ENCODE assay signal across 9 cellular contexts in genomic region chr1:201916649-201917249, GRCh38. TPM values are rescaled to one million over a fixed set of nuclear protein-coding genes. Genes with fewer than 3 reads are reported as not detected.
DNase-seq lines count a peak whose midpoint lies in the region; ATAC-seq and TF ChIP-seq lines count a peak whose summit lies in the region.
"Had no signal": no experiment of that assay in that cellular context is flagged by ENCODE, and none has a peak within 500 bp of the region (broad histone marks: within the 10 kb centered on the region; RNA-seq: fewer than 3 reads in every experiment).

No MANE protein-coding gene starts in this region.

- peaks cover 8% of the 10 kb centered on the region for H3K4me1 Mint-ChIP-seq in activated CD8-positive, alpha-beta memory T cell treated with anti-CD3 and anti-CD28 coated beads, Interleukin-2, amount 10 ng/mL, durations not matched to agents 7 days and 5 days

- no peaks in the 10 kb centered on the region for H4K20me1 ChIP-seq in mammary epithelial cell (ENCODE audit: insufficient read depth, low read length)

- no peaks in the 10 kb centered on the region for H3K36me3 Mint-ChIP-seq in activated CD8-positive, alpha-beta memory T cell treated with anti-CD3 and anti-CD28 coated beads, Interleukin-2, amount 10 ng/mL, durations not matched to agents 7 days and 5 days

- H3K79me2 ChIP-seq in mammary epithelial cell (ENCODE audit: insufficient read depth, low read length): no peaks in the 10 kb centered on the region

- peak; percentile 49 for ATAC-seq in activated CD8-positive, alpha-beta memory T cell treated with anti-CD3 and anti-CD28 coated beads, Interleukin-2, amount 10 ng/mL, durations not matched to agents 7 days and 5 days
- no peak for ATAC-seq in HG02970 (IDR thresholded peaks at IDR 0.05; ENCODE audit: low FRiP score, unreplicated experiment)

- H3K27me3 Mint-ChIP-seq in activated CD8-positive, alpha-beta memory T cell treated with anti-CD3 and anti-CD28 coated beads, Interleukin-2, amount 10 ng/mL, durations not matched to agents 7 days and 5 days: peaks cover 44% of the 10 kb centered on the region

- H2AFZ ChIP-seq in mammary epithelial cell (ENCODE audit: low read depth, low read length): peak overlapping the region; percentile 35

- no peak for DNase-seq in activated CD8-positive, alpha-beta memory T cell treated with anti-CD3 and anti-CD28 coated beads, Interleukin-2, amount 10 ng/mL, durations not matched to agents 7 days and 5 days
- no peak for DNase-seq in activated CD8-positive, alpha-beta memory T cell treated with anti-CD3 and anti-CD28 coated beads, Interleukin-2, amount 50 U/mL, for 48 hours
- DNase-seq in mammary epithelial cell (peak; percentile 61), mesenteric fat pad (ENCODE audit: low spot score) (peak; percentile 93), vagina (ENCODE audit: extremely low spot score in 2 of 2) (no peak), midbrain (lab: John Stamatoyannopoulos, UW) (no peak), medulla oblongata (ENCODE audit: extremely low spot score) (no peak)

- H3K4me2 ChIP-seq in mammary epithelial cell (ENCODE audit: insufficient read depth, low read depth, low read length): peak overlapping the region; percentile 41

- H3K4me3 Mint-ChIP-seq in activated CD8-positive, alpha-beta memory T cell treated with anti-CD3 and anti-CD28 coated beads, Interleukin-2, amount 10 ng/mL, durations not matched to agents 7 days and 5 days: no peak overlapping the region

- no TSS peak for BruUV-seq in mammary epithelial cell (replicated peaks; lab: Mats Ljungman, UMichigan)

- H3K9me3 ChIP-seq in mammary epithelial cell (replicated peaks; ENCODE audit: insufficient read depth, low read length): no peaks in the 10 kb centered on the region
- no peaks in the 10 kb centered on the region for H3K9me3 ChIP-seq in vagina

- CTCF ChIA-PET in activated CD8-positive, alpha-beta memory T cell treated with anti-CD3 and anti-CD28 coated beads, Interleukin-2, amount 10 ng/mL, durations not matched to agents 7 days and 5 days (lab: Charles Lee): interaction anchor here (0.8 to 1.0 kb wide), 2 partner anchors 21 to 83 kb away, joined by 3 read pairs; no protein-coding TSS in a partner anchor
- CTCF ChIA-PET in mammary epithelial cell (lab: Charles Lee; ENCODE audit: low non-redundant PET): no interaction called here

- WGBS in mammary epithelial cell (ENCODE audit: low coverage, missing lambda C conversion rate): 13% methylated on average over 11 of the region's 11 CpGs

- TF ChIP-seq POLR2A in vagina (IDR thresholded peaks at IDR 0.05): no peak

- intact Hi-C loops in mammary epithelial cell (cut with micrococcal nuclease): no loop called here
- intact Hi-C loops in vagina (cut with DNase I): no loop called here

- H3K27ac ChIP-seq in mammary epithelial cell (ENCODE audit: insufficient read depth, low read depth, low read length) (no peak overlapping the region), vagina (peak overlapping the region; percentile 92)

- H3K27me3 ChIP-seq in mammary epithelial cell (ENCODE audit: insufficient read depth, low read length) (no peaks in the 10 kb centered on the region), vagina (no peaks in the 10 kb centered on the region)

- dilution Hi-C loops in mammary epithelial cell (cut with HindIII; ENCODE audit: low sequenced_read_pairs): no loop called here

- H3K4me1 ChIP-seq in mammary epithelial cell (ENCODE audit: insufficient read depth, low read length) (peaks cover 16% of the 10 kb centered on the region), vagina (peaks cover 92% of the 10 kb centered on the region)

- H3K9ac ChIP-seq in mammary epithelial cell (ENCODE audit: insufficient read depth, low read length): no peak overlapping the region

- H3K4me3 ChIP-seq in mammary epithelial cell (replicated peaks in 1 of 3; ENCODE audit: insufficient read depth in 1 of 3, low read depth in 2 of 3, low read length in 3 of 3) (no peak overlapping the region), vagina (peak overlapping the region in 1 of 2 donors; percentile 19)

- TF ChIP-seq CTCF in mammary epithelial cell (conservative IDR thresholded peaks at IDR 0.05 in 1 of 2, IDR thresholded peaks at IDR 0.05 in 1 of 2; ENCODE audit: extremely low read depth in 1 of 2, insufficient read depth in 1 of 2, low read depth in 1 of 2, low read length in 2 of 2): no peak
- no peak for TF ChIP-seq CTCF in vagina (IDR thresholded peaks at IDR 0.05)

- H3K9me3 Mint-ChIP-seq in activated CD8-positive, alpha-beta memory T cell treated with anti-CD3 and anti-CD28 coated beads, Interleukin-2, amount 10 ng/mL, durations not matched to agents 7 days and 5 days (ENCODE audit: low read depth): no peaks in the 10 kb centered on the region

- H3K27ac Mint-ChIP-seq in activated CD8-positive, alpha-beta memory T cell treated with anti-CD3 and anti-CD28 coated beads, Interleukin-2, amount 10 ng/mL, durations not matched to agents 7 days and 5 days: no peak overlapping the region

- in situ Hi-C loops in mammary epithelial cell (cut with MboI; ENCODE audit: low sequenced_read_pairs in 2 of 2): no loop called here

- H3K36me3 ChIP-seq in mammary epithelial cell (ENCODE audit: insufficient read depth, low read length) (no peaks in the 10 kb centered on the region), vagina (no peaks in the 10 kb centered on the region)

RNA-seq across cellular contexts. Expression of gene SHISA4, which starts 28.1 kb away (rescaled TPM):
- under 1 TPM; 0.32 to 0.54 TPM for total RNA-seq in activated CD8-positive, alpha-beta memory T cell treated with anti-CD3 and anti-CD28 coated beads, Interleukin-2, amount 10 ng/mL, durations not matched to agents 7 days and 5 days
- total RNA-seq in mammary epithelial cell (10 to 100 TPM; 11.7 to 18.3 TPM), mesenteric fat pad (10.3 TPM), vagina (16.2 TPM)
- polyA plus RNA-seq in mammary epithelial cell: 14.3 TPM
- 5.9 TPM for polyA minus RNA-seq in mammary epithelial cell

RNA-seq across cellular contexts. Expression of gene LMOD1, which starts 29.6 kb away (rescaled TPM):
- total RNA-seq in activated CD8-positive, alpha-beta memory T cell treated with anti-CD3 and anti-CD28 coated beads, Interleukin-2, amount 10 ng/mL, durations not matched to agents 7 days and 5 days: not detected
- total RNA-seq in mammary epithelial cell (10 to 100 TPM in 1 of 2 donors, not detected in 1; 29.5 TPM), mesenteric fat pad (26.5 TPM), vagina (107 TPM)
- not detected for polyA plus RNA-seq in mammary epithelial cell
- not detected for polyA minus RNA-seq in mammary epithelial cell
- total RNA-seq: T-helper 2 cell treated with Interferon-gamma antibody and Interleukin-4, amounts not matched to agents 100 ng/mL and 5 ng/mL, for 36 hours had no signal

RNA-seq across cellular contexts. Expression of gene TIMM17A, which starts 38.6 kb away (rescaled TPM):
- total RNA-seq in activated CD8-positive, alpha-beta memory T cell treated with anti-CD3 and anti-CD28 coated beads, Interleukin-2, amount 10 ng/mL, durations not matched to agents 7 days and 5 days: 10 to 100 TPM; 43.0 to 68.7 TPM
- total RNA-seq in mammary epithelial cell (10 to 100 TPM; 44.5 to 69.9 TPM), mesenteric fat pad (61.7 TPM), vagina (18.9 TPM)
- polyA plus RNA-seq in mammary epithelial cell: 64.3 TPM
- 46.9 TPM for polyA minus RNA-seq in mammary epithelial cell

Comparison
In these comparisons a context has a peak if more than half of its experiments do, and no peak if none do; other contexts are left out.
1. DNase-seq: peak in mammary epithelial cell (single experiment) and mesenteric fat pad (single experiment); none in activated CD8-positive, alpha-beta memory T cell treated with anti-CD3 and anti-CD28 coated beads, Interleukin-2, amount 10 ng/mL, durations not matched to agents 7 days and 5 days (single experiment), activated CD8-positive, alpha-beta memory T cell treated with anti-CD3 and anti-CD28 coated beads, Interleukin-2, amount 50 U/mL, for 48 hours (single experiment), vagina (0 of 2), midbrain (single experiment) and medulla oblongata (single experiment).